In genomic region chr10:101032637-101033201, GRCh38 we compare ENCODE assay signal across 8 cellular contexts. TPM values are rescaled to one million over a fixed set of nuclear protein-coding genes. Genes with fewer than 3 reads are reported as not detected.
DNase-seq lines count a peak whose midpoint lies in the region; ATAC-seq and TF ChIP-seq lines count a peak whose summit lies in the region.

No MANE protein-coding gene starts in this region.

- peaks cover 47% of the 10 kb centered on the region for H3K4me1 Mint-ChIP-seq in CD14-positive monocyte

- DNase-seq in CD14-positive monocyte (ENCODE audit: low spot score) (peak; percentile 79), SKM-1 treated with dmso at 0.1 percent for 144 hours (lab: John Stamatoyannopoulos, UW; ENCODE audit: unreplicated experiment) (peak; percentile 34), hepatic stellate cell (ENCODE audit: low spot score) (peak; percentile 90), putamen (ENCODE audit: low spot score) (peak; percentile 70), GM13977 (ENCODE audit: low spot score) (no peak)

- in situ Hi-C loops in GM13977 (cut with MboI; ENCODE audit: low pct_unique_long_range_greater_than_20kb, low sequenced_read_pairs, unreplicated experiment), result no loop called here

- peak overlapping the region; percentile 98 to 99 for H3K4me3 Mint-ChIP-seq in CD14-positive monocyte

- peak overlapping the region; percentile 98 for H3K27ac ChIP-seq in angular gyrus (ENCODE audit: low read depth, low read length)

- peaks cover 2 to 7% (median 6%) of the 10 kb centered on the region in 3 donors for H3K27me3 Mint-ChIP-seq in CD14-positive monocyte (ENCODE audit: low read depth in 3 of 3)

- H3K36me3 Mint-ChIP-seq in CD14-positive monocyte, result peaks cover 36 to 38% of the 10 kb centered on the region in 2 donors

- H3K27ac Mint-ChIP-seq in CD14-positive monocyte, result peak overlapping the region; percentile 97 to 100 (median 99)

- H3K9me3 Mint-ChIP-seq in CD14-positive monocyte, result peaks cover 0 to 1% (median 0%) of the 10 kb centered on the region in 7 donors

- TF ChIP-seq CTCF in CD14-positive monocyte (IDR thresholded peaks at IDR 0.05) (no peak), GM13977 (IDR thresholded peaks at IDR 0.05; ENCODE audit: extremely low read depth, insufficient read depth, missing control alignments) (no peak)

- ATAC-seq in HG02642 (IDR thresholded peaks at IDR 0.05; ENCODE audit: poor library complexity, unreplicated experiment) (peak; percentile 2), GM19467 (IDR thresholded peaks at IDR 0.05; ENCODE audit: unreplicated experiment) (no peak)

- intact Hi-C loops in CD14-positive monocyte (cut with micrococcal nuclease), result no loop called here

RNA-seq across cellular contexts. Expression of gene SFXN3, which starts 1.7 kb away (rescaled TPM):
- polyA plus RNA-seq in CD14-positive monocyte, result 10 to 100 TPM; 21.3 to 24.2 TPM

RNA-seq across cellular contexts. Expression of gene PDZD7, which starts 1.8 kb away (rescaled TPM):
- not detected for polyA plus RNA-seq in CD14-positive monocyte

RNA-seq across cellular contexts. Expression of gene KAZALD1, which starts 29.1 kb away (rescaled TPM):
- polyA plus RNA-seq in CD14-positive monocyte, result under 1 TPM; 0.15 to 0.53 TPM

RNA-seq across cellular contexts. Expression of gene LZTS2, which starts 33.1 kb away (rescaled TPM):
- 1 to 10 TPM; 2.8 to 3.3 TPM for polyA plus RNA-seq in CD14-positive monocyte

RNA-seq across cellular contexts. Expression of gene TWNK, which starts 45.4 kb away (rescaled TPM):
- under 1 TPM; 0.31 to 0.69 TPM for polyA plus RNA-seq in CD14-positive monocyte
